Comparison of ENCODE assay signal across 27 cellular contexts in the genomic region with DNA sequence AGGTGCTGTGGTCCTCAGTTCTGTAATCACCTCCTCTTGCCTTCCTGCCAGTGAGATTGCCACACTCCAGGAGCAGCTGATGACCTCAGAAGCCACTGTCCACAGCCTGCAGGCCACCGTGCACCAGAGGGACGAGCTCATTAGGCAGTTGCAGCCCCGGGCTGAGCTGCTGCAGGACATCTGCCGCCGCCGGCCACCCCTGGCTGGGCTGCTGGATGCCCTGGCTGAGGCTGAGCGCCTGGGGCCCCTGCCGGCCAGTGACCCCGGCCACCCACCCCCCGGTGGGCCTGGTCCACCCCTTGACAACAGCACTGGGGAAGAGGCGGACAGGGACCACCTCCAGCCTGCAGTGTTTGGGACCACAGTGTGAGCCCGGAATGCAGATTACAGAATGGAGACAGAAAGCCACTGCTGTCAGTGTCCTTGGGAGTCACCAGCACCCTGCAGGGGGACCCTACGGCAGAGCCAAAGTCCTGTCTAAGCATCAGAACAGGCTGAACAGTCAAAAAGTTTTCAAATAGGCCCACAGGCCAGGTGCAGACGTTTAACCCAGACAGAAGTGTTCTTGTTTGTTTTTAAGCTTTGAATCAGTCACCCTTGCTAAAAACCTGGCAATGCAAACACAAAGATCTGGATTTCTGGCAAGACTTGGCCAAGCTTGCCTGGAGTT. TPM values are rescaled to one million over a fixed set of nuclear protein-coding genes. Genes with fewer than 3 reads are reported as not detected.
DNase-seq lines count a peak whose midpoint lies in the region; ATAC-seq and TF ChIP-seq lines count a peak whose summit lies in the region.
"Had no signal": no experiment of that assay in that cellular context is flagged by ENCODE, and none has a peak within 500 bp of the region (broad histone marks: within the 10 kb centered on the region; RNA-seq: fewer than 3 reads in every experiment).

No MANE protein-coding gene starts in this region.

- no peak overlapping the region for H3K9ac ChIP-seq in trophoblast cell (ENCODE audit: low read length)
- H3K9ac ChIP-seq: parathyroid adenoma, SK-N-SH had no signal

- H3K4ac ChIP-seq in trophoblast cell (ENCODE audit: low read depth, low read length): no peak overlapping the region

- peak overlapping the region; percentile 17 for H3K18ac ChIP-seq in trophoblast cell (ENCODE audit: low read length)

- TF ChIP-seq POLR2A in spleen (IDR thresholded peaks at IDR 0.05): no peak

- H3K79me1 ChIP-seq in trophoblast cell (ENCODE audit: low read length): peaks cover 21% of the 10 kb centered on the region

- intact Hi-C loops in spleen (cut with DNase I; ENCODE audit: low total_unique reads): loop anchor here (10.0 kb wide), 1 partner anchor 56 kb away; no protein-coding TSS in a partner anchor

- H3K9me3 ChIP-seq in trophoblast cell (ENCODE audit: insufficient read depth, low read depth, low read length): no peaks in the 10 kb centered on the region
- H3K9me3 ChIP-seq in spleen: no peaks in the 10 kb centered on the region
- H3K9me3 ChIP-seq: ascending aorta; BLaER1 treated with 17β-estradiol and CSF1 and Interleukin-3, amounts not matched to agents 10 nM and 100 nM; esophagus muscularis mucosa; heart right ventricle; mucosa of descending colon; right atrium auricular region; SK-N-SH had no signal

- H3K36me3 ChIP-seq in trophoblast cell (ENCODE audit: control insufficient read depth in 1 of 2, insufficient read depth in 2 of 2, low read length in 2 of 2) (peaks cover 5 to 6% of the 10 kb centered on the region in 2 experiments), spleen (peaks cover 0 to 50% (median 20%) of the 10 kb centered on the region in 6 donors)
- H3K36me3 ChIP-seq: right atrium auricular region had no signal

- peak overlapping the region; percentile 67 for H4K91ac ChIP-seq in trophoblast cell (ENCODE audit: low read depth, low read length)

- H2BK5ac ChIP-seq in trophoblast cell (ENCODE audit: low read depth, low read length, poor library complexity): peak overlapping the region; percentile 54

- H4K12ac ChIP-seq in trophoblast cell (ENCODE audit: low read depth, low read length): no peak overlapping the region

- H3K14ac ChIP-seq in trophoblast cell (ENCODE audit: low read length): peak overlapping the region; percentile 2

- no peak overlapping the region for H3K23ac ChIP-seq in trophoblast cell (ENCODE audit: low read length)

- H2BK12ac ChIP-seq in trophoblast cell (ENCODE audit: low read length): peak overlapping the region; percentile 18

- ATAC-seq in HG02763 (IDR thresholded peaks at IDR 0.05; ENCODE audit: unreplicated experiment): no peak
- ATAC-seq: activated CD8-positive, alpha-beta T cell treated with anti-CD3 and anti-CD28 coated beads, Interleukin-2, amount 10 ng/mL, durations not matched to agents 7 days and 5 days; foreskin keratinocyte; heart right ventricle; mucosa of descending colon; T-helper 17 cell had no signal

- peaks cover 2% of the 10 kb centered on the region for H3K79me2 ChIP-seq in trophoblast cell (ENCODE audit: control insufficient read depth, insufficient read depth, low read length, poor library complexity)

- H3K4me3 ChIP-seq in trophoblast cell (ENCODE audit: low read depth, low read length) (peak overlapping the region; percentile 39), spleen (no peak overlapping the region)
- H3K4me3 ChIP-seq: ascending aorta; BLaER1 treated with 17β-estradiol and CSF1 and Interleukin-3, amounts not matched to agents 10 nM and 100 nM; cardiac muscle cell; esophagus muscularis mucosa; heart right ventricle; lung; mucosa of descending colon; right atrium auricular region had no signal

- H2BK120ac ChIP-seq in trophoblast cell (ENCODE audit: insufficient read depth, low read length, poor library complexity): peak overlapping the region; percentile 41

- H3K27ac ChIP-seq in cingulate gyrus (ENCODE audit: low read depth, low read length) (peak overlapping the region; percentile 84), trophoblast cell (ENCODE audit: low read depth, low read length) (peak overlapping the region; percentile 75), spleen (no peak overlapping the region)
- H3K27ac ChIP-seq: ascending aorta; BLaER1 treated with 17β-estradiol and CSF1 and Interleukin-3, amounts not matched to agents 10 nM and 100 nM; cardiac muscle cell; foreskin keratinocyte; heart right ventricle; parathyroid adenoma; right atrium auricular region had no signal

- DNase-seq in NCI-H2196 treated with DMSO at 0.1 percent for 48 hours (lab: John Stamatoyannopoulos, UW; ENCODE audit: unreplicated experiment) (peak; percentile 15), trophoblast cell (peak; percentile 77 to 79), islet precursor cell (no peak), spleen (no peak)
- DNase-seq: activated CD8-positive, alpha-beta T cell treated with anti-CD3 and anti-CD28 coated beads, Interleukin-2, amount 10 ng/mL, durations not matched to agents 7 days and 5 days; cortex of kidney; DMS53; foreskin keratinocyte; GOT3; heart right ventricle; kidney glomerular epithelial cell; mucosa of descending colon; NCI-H1694 treated with DMSO at 0.1 percent for 48 hours; NCI-H2171; NCI-H524 treated with DMSO at 0.1 percent for 48 hours; SK-N-SH; T-helper 17 cell had no signal

- TF ChIP-seq CTCF in spleen (IDR thresholded peaks at IDR 0.05 in 8 of 11, conservative IDR thresholded peaks at IDR 0.05 in 3 of 11): no peak

- H3K27me3 ChIP-seq in trophoblast cell (ENCODE audit: insufficient read depth, low read length) (no peaks in the 10 kb centered on the region), spleen (replicated peaks in 1 of 7) (no peaks in the 10 kb centered on the region)
- H3K27me3 ChIP-seq: ascending aorta; BLaER1 treated with 17β-estradiol and CSF1 and Interleukin-3, amounts not matched to agents 10 nM and 100 nM; cardiac muscle cell; esophagus muscularis mucosa; foreskin keratinocyte; heart right ventricle; right atrium auricular region had no signal

- peak overlapping the region; percentile 49 for H2AK5ac ChIP-seq in trophoblast cell (ENCODE audit: low read length)

- no CpG with 5 or more reads among the region's 14 CpGs for WGBS in trophoblast cell (ENCODE audit: extremely low coverage, insufficient coverage, insufficient read length)
- WGBS in spleen, 5 donors: 76 to 91% (median 84%) methylated on average over 4 to 14 of the region's 14 CpGs

- H3K4me1 ChIP-seq in trophoblast cell (ENCODE audit: control insufficient read depth in 1 of 2, insufficient read depth in 2 of 2, low read length in 2 of 2): peaks cover 21 to 28% of the 10 kb centered on the region in 2 experiments
- peaks cover 9 to 41% (median 15%) of the 10 kb centered on the region in 6 donors for H3K4me1 ChIP-seq in spleen

- no peak overlapping the region for H3K4me2 ChIP-seq in trophoblast cell (ENCODE audit: low read length)
- H3K4me2 ChIP-seq: BLaER1 treated with 17β-estradiol and CSF1 and Interleukin-3, amounts not matched to agents 10 nM and 100 nM; SK-N-SH had no signal

- H2AFZ ChIP-seq in trophoblast cell (ENCODE audit: insufficient read depth, low read length, poor library complexity): no peak overlapping the region
- H2AFZ ChIP-seq: parathyroid adenoma had no signal

- peak overlapping the region; percentile 54 for H4K8ac ChIP-seq in trophoblast cell (ENCODE audit: low read depth, low read length)

RNA-seq across cellular contexts. Expression of a gene that starts 4.2 kb away (rescaled TPM):
- 3.1 and 3.2 TPM in 2 replicates for polyA plus RNA-seq in trophoblast cell (2013)
- total RNA-seq in spleen: 10 to 100 TPM in 6 of 7 donors, 1 to 10 TPM in 1; 8.5 to 15.9 (median 12.5) TPM
- 1 to 10 TPM; 2.1 to 9.6 (median 3.3) TPM for polyA plus RNA-seq in spleen

RNA-seq across cellular contexts. Expression of a gene that starts 5.1 kb away (rescaled TPM):
- polyA plus RNA-seq in trophoblast cell (2013): 3.7 and 3.8 TPM in 2 replicates
- 10 to 100 TPM; 14.7 to 20.7 (median 17.6) TPM for total RNA-seq in spleen
- polyA plus RNA-seq in spleen: 10 to 100 TPM; 23.7 to 61.8 (median 51.3) TPM

RNA-seq across cellular contexts. Expression of a gene that starts 5.3 kb away (rescaled TPM):
- 291 and 293 TPM in 2 replicates for polyA plus RNA-seq in trophoblast cell (2013)
- total RNA-seq in spleen: 100 to 1,000 TPM in 6 of 7 donors, 10 to 100 TPM in 1; 83.8 to 156 (median 116) TPM
- polyA plus RNA-seq in spleen: 100 to 1,000 TPM; 252 to 377 (median 345) TPM

RNA-seq across cellular contexts. Expression of a gene that starts 38.6 kb away (rescaled TPM):
- 0.04 TPM in 2 replicates for polyA plus RNA-seq in trophoblast cell (2013)
- total RNA-seq in spleen: not detected
- polyA plus RNA-seq in spleen: not detected
- total RNA-seq: activated CD8-positive, alpha-beta T cell treated with anti-CD3 and anti-CD28 coated beads, Interleukin-2, amount 10 ng/mL, durations not matched to agents 7 days and 5 days; ascending aorta; esophagus muscularis mucosa; foreskin keratinocyte; lung; mucosa of descending colon; right atrium auricular region; urinary bladder had no signal
- polyA plus RNA-seq: cardiac muscle cell, foreskin keratinocyte, heart right ventricle, lung, SK-N-SH, urinary bladder had no signal

RNA-seq across cellular contexts. Expression of a gene that starts 57.7 kb away (rescaled TPM):
- polyA plus RNA-seq in trophoblast cell (2013): 0.41 and 0.47 TPM in 2 replicates
- total RNA-seq in spleen: not detected
- under 1 TPM in 2 of 3 donors, not detected in 1; 0.06 to 0.12 TPM for polyA plus RNA-seq in spleen
- total RNA-seq: activated CD8-positive, alpha-beta T cell treated with anti-CD3 and anti-CD28 coated beads, Interleukin-2, amount 10 ng/mL, durations not matched to agents 7 days and 5 days; ascending aorta; heart right ventricle; right atrium auricular region had no signal
- polyA plus RNA-seq: cardiac muscle cell, SK-N-SH had no signal

Comparison
In these comparisons a context has a peak if more than half of its experiments do, and no peak if none do; other contexts are left out.
1. DNase-seq: peak in NCI-H2196 treated with DMSO at 0.1 percent for 48 hours (single experiment) and trophoblast cell (2 of 2); none in islet precursor cell (single experiment) and spleen (single experiment).
2. H3K27ac ChIP-seq: peak in cingulate gyrus (single experiment) and trophoblast cell (single experiment); none in spleen (0 of 8).